16 cellular contexts compared by ENCODE assay signal in the genomic region with DNA sequence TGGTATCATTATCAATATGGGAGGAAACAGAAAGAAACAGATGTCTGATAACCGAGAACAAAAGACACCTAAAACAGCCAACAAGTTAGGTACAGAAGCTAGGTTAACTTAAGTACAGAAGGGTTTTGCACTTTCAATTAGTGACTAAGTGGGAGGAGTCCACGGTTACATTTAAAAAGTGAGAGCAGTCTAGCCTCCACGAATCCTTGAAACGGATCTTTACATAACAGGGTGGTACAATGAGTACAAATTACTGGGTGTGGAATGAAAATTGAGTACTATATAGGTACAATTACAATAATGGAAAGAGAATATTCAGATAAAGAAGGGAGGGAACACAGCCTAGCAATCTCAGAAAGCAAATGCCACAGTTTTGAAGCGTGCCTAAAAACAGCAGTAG.
A peak's percentile ranks its signal among the peaks of the same experiment; 100 is the strongest.
DNase-seq lines count a peak whose midpoint lies in the region; ATAC-seq and TF ChIP-seq lines count a peak whose summit lies in the region.
"Had no signal": no experiment of that assay in that cellular context is flagged by ENCODE, and none has a peak within 500 bp of the region (broad histone marks: within the 10 kb centered on the region; RNA-seq: fewer than 3 reads in every experiment).

No MANE protein-coding gene starts in this region.

- DNase-seq in NCI-H510A treated with DMSO at 0.1 percent for 48 hours (lab: John Stamatoyannopoulos, UW) (peak; percentile 34), NCI-H510A (lab: John Stamatoyannopoulos, UW) (no peak), NCI-H1436 (lab: John Stamatoyannopoulos, UW) (peak; percentile 31), nephron progenitor cell (no peak), lower leg skin (ENCODE audit: low spot score in 2 of 2) (no peak)
- DNase-seq: esophagus squamous epithelium, GOT3, IMR-90, left ventricle myocardium superior, Right ventricle myocardium superior, stomach, T1000 had no signal

- H3K4me3 Mint-ChIP-seq in activated T-helper 17 cell treated with anti-CD3 and anti-CD28 coated beads, Interleukin-2, amount 50 U/mL, for 72 hours: peak overlapping the region; percentile 55
- no peak overlapping the region for H3K4me3 Mint-ChIP-seq in nephron progenitor cell

- WGBS in lower leg skin, 2 donors: 59 to 63% methylated on average over 5 of the region's 5 CpGs

- H3K27ac Mint-ChIP-seq in activated T-helper 17 cell treated with anti-CD3 and anti-CD28 coated beads, Interleukin-2, amount 50 U/mL, for 72 hours: peak overlapping the region; percentile 16
- peak overlapping the region; percentile 52 for H3K27ac Mint-ChIP-seq in nephron progenitor cell

- TF ChIP-seq CTCF in nephron progenitor cell (IDR thresholded peaks at IDR 0.05) (no peak), lower leg skin (IDR thresholded peaks at IDR 0.05) (no peak)

- no peaks in the 10 kb centered on the region for H3K9me3 Mint-ChIP-seq in activated T-helper 17 cell treated with anti-CD3 and anti-CD28 coated beads, Interleukin-2, amount 50 U/mL, for 72 hours
- H3K9me3 Mint-ChIP-seq in nephron progenitor cell: peaks cover 13% of the 10 kb centered on the region

- intact Hi-C loops in lower leg skin (cut with DNase I; ENCODE audit: low total_unique reads): no loop called here

- H3K27me3 Mint-ChIP-seq in activated T-helper 17 cell treated with anti-CD3 and anti-CD28 coated beads, Interleukin-2, amount 50 U/mL, for 72 hours: no peaks in the 10 kb centered on the region
- H3K27me3 Mint-ChIP-seq in nephron progenitor cell (ENCODE audit: low read depth, poor library complexity): no peaks in the 10 kb centered on the region

- peaks cover 45% of the 10 kb centered on the region for H3K4me1 Mint-ChIP-seq in activated T-helper 17 cell treated with anti-CD3 and anti-CD28 coated beads, Interleukin-2, amount 50 U/mL, for 72 hours
- peaks cover 28% of the 10 kb centered on the region for H3K4me1 Mint-ChIP-seq in nephron progenitor cell

- ATAC-seq in activated T-helper 17 cell treated with anti-CD3 and anti-CD28 coated beads, Interleukin-2, amount 50 U/mL, for 72 hours (replicated peaks): peak; percentile 81
- ATAC-seq in HG02970 (IDR thresholded peaks at IDR 0.05; ENCODE audit: low FRiP score, unreplicated experiment) (no peak), HG03025 (IDR thresholded peaks at IDR 0.05; ENCODE audit: low FRiP score, unreplicated experiment) (no peak)
- ATAC-seq: left ventricle myocardium superior had no signal

- peaks cover 36% of the 10 kb centered on the region for H3K36me3 Mint-ChIP-seq in activated T-helper 17 cell treated with anti-CD3 and anti-CD28 coated beads, Interleukin-2, amount 50 U/mL, for 72 hours (ENCODE audit: low read depth)
- peaks cover 35% of the 10 kb centered on the region for H3K36me3 Mint-ChIP-seq in nephron progenitor cell (ENCODE audit: low read depth)

- H3K4me3 ChIP-seq in lower leg skin (ENCODE audit: low read depth, poor library complexity, severe bottlenecking): no peak overlapping the region
- H3K4me3 ChIP-seq: esophagus squamous epithelium, hepatocyte, stomach had no signal

- no peak for TF ChIP-seq POLR2A in lower leg skin (IDR thresholded peaks at IDR 0.05)

Comparison
In these comparisons a context has a peak if more than half of its experiments do, and no peak if none do; other contexts are left out.
1. DNase-seq: peak in NCI-H510A treated with DMSO at 0.1 percent for 48 hours (single experiment) and NCI-H1436 (single experiment); none in NCI-H510A (single experiment), nephron progenitor cell (single experiment) and lower leg skin (0 of 2).